15 cellular contexts compared by ENCODE assay signal in the genomic region with DNA sequence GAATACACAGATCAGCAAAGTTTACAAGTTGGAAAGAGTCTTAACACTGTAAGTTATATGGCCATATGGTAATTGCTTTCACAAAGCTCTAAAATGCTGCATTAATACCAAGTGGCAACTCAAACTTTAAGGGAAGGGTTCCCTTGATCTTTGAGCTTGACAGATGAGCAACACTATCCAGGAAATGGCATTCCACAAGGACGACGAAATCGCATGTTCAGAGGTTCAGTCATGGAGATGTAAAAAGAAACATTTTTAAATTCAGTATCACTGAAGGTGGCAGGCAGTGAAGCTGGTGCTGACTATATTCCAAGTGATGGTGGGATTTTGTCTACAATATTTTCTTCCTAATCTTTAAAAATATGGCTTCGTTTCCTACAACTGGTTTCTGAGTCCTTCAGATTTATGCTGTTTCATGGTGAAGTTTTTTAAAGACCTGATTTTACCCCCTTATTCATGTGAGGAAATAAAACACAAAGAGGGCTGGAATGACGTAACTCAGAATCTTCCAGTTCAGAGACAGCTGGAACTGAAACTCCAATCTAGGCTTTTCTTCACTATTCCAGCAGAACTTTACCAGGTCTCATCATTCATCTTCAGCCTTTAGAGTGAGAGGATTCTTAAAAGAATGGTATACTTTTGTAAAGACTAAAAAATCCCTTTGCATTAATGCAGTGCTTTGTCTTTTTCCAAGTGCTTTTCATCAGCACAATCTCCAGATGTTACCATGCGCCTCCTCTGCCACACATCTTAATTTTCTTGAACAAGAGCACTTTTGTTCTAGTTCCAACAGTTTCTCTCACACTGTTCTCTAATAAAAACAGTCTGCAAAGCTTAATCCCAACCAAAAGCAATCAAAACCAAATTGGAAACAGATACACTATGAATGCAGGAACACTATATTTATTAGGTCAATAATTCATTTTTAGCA. TPM values are rescaled to one million over a fixed set of nuclear protein-coding genes. Genes with fewer than 3 reads are reported as not detected.
DNase-seq lines count a peak whose midpoint lies in the region; ATAC-seq lines count a peak whose summit lies in the region.
"Had no signal": no experiment of that assay in that cellular context is flagged by ENCODE, and none has a peak within 500 bp of the region (broad histone marks: within the 10 kb centered on the region; RNA-seq: fewer than 3 reads in every experiment).

No MANE protein-coding gene starts in this region.

- H3K9ac ChIP-seq in mesendoderm (ENCODE audit: low read length) = no peak overlapping the region

- no peak overlapping the region for H4K5ac ChIP-seq in mesendoderm (ENCODE audit: low read length)

- no peak overlapping the region for H4K8ac ChIP-seq in mesendoderm (ENCODE audit: low read depth, low read length)

- no peak overlapping the region for H2BK120ac ChIP-seq in mesendoderm (ENCODE audit: low read depth, low read length)

- no peak overlapping the region for H3K23ac ChIP-seq in mesendoderm (ENCODE audit: low read length)

- H3K27ac ChIP-seq in cingulate gyrus (ENCODE audit: low read depth, low read length) (peak overlapping the region; percentile 90), mesendoderm (ENCODE audit: low read depth, low read length) (no peak overlapping the region)
- H3K27ac ChIP-seq: psoas muscle had no signal

- no peak overlapping the region for H3K4me2 ChIP-seq in mesendoderm (ENCODE audit: low read length)

- no peak overlapping the region for H3K4me3 ChIP-seq in MG63
- no peak overlapping the region for H3K4me3 ChIP-seq in mesendoderm (ENCODE audit: low read length)
- H3K4me3 ChIP-seq: HAP-1, psoas muscle had no signal

- no peaks in the 10 kb centered on the region for H3K4me1 ChIP-seq in mesendoderm (ENCODE audit: control insufficient read depth, low read depth, low read length)
- H3K4me1 ChIP-seq: BE2C had no signal

- in situ Hi-C loops in ACHN (cut with HindIII; ENCODE audit: low pct_ligation_motif_present, low pct_unique_long_range_greater_than_20kb, low sequenced_read_pairs) = no loop called here

- H3K79me2 ChIP-seq in mesendoderm (ENCODE audit: control insufficient read depth, insufficient read depth, low read length) = no peaks in the 10 kb centered on the region

- no peak overlapping the region for H2BK5ac ChIP-seq in mesendoderm (ENCODE audit: low read length)

- H3K18ac ChIP-seq in mesendoderm (ENCODE audit: low read length) = no peak overlapping the region

- H3K56ac ChIP-seq in mesendoderm (ENCODE audit: low read length) = no peak overlapping the region

- no CpG with 5 or more reads among the region's 6 CpGs for WGBS in mesendoderm (ENCODE audit: extremely low coverage, insufficient coverage, low lambda C conversion rate)

- no peak overlapping the region for H3K4ac ChIP-seq in mesendoderm (ENCODE audit: low read depth, low read length)

- H2BK15ac ChIP-seq in mesendoderm (replicated peaks; ENCODE audit: low read depth) = no peak overlapping the region

- H3K27me3 ChIP-seq in MG63 = no peaks in the 10 kb centered on the region
- no peaks in the 10 kb centered on the region for H3K27me3 ChIP-seq in mesendoderm (ENCODE audit: insufficient read depth, low read length, poor library complexity)
- H3K27me3 ChIP-seq: BE2C had no signal

- H3K9me3 ChIP-seq in MG63 = no peaks in the 10 kb centered on the region
- H3K9me3 ChIP-seq: BE2C, HAP-1, psoas muscle had no signal

- ATAC-seq in HG03139 (IDR thresholded peaks at IDR 0.05; ENCODE audit: unreplicated experiment) = no peak
- no peak for ATAC-seq in stimulated activated naive CD8-positive, alpha-beta T cell treated with anti-CD3 and anti-CD28 coated beads, Interleukin-15, Interleukin-2, amounts not matched to agents 100 U/mL and 50 U/mL, for 24 hours
- ATAC-seq in HG02678 (IDR thresholded peaks at IDR 0.05; ENCODE audit: unreplicated experiment) = no peak
- ATAC-seq: activated naive CD8-positive, alpha-beta T cell treated with anti-CD3 and anti-CD28 coated beads, Interleukin-2, amount 50 U/mL, for 24 hours; left lobe of liver; psoas muscle; T-cell had no signal

- H3K79me1 ChIP-seq in mesendoderm (ENCODE audit: low read length) = no peaks in the 10 kb centered on the region

- H3K36me3 ChIP-seq in MG63 (peaks cover 11% of the 10 kb centered on the region; the same call in 1 of the 2 replicates), mesendoderm (ENCODE audit: control insufficient read depth, insufficient read depth, low read length) (no peaks in the 10 kb centered on the region)

- DNase-seq in ACHN (peak; percentile 57), MG63 (peak; percentile 46), mesendoderm (peak; percentile 44), H4 (ENCODE audit: low spot score) (no peak)
- no peak for DNase-seq in stimulated activated naive CD8-positive, alpha-beta T cell treated with anti-CD3 and anti-CD28 coated beads, Interleukin-15, Interleukin-2, amounts not matched to agents 100 U/mL and 50 U/mL, for 24 hours
- DNase-seq: activated CD8-positive, alpha-beta memory T cell treated with anti-CD3 and anti-CD28 coated beads for 24 hours; activated naive CD8-positive, alpha-beta T cell treated with anti-CD3 and anti-CD28 coated beads, Interleukin-2, amount 50 U/mL, for 24 hours; BE2C; psoas muscle; T-cell had no signal

- H2AK5ac ChIP-seq in mesendoderm (ENCODE audit: low read length) = no peak overlapping the region

RNA-seq across cellular contexts. Expression of gene CHCT1, which starts 20.2 kb away (rescaled TPM):
- total RNA-seq in MG63 (2014; rRNA removed; shearing (Covaris generic); ENCODE audit: low replicate concordance) = not detected in 2 replicates
- 0.10 TPM for polyA plus RNA-seq in mesendoderm (2013, experiment 1 of 2)
- polyA plus RNA-seq in mesendoderm (2013, experiment 2 of 2) = not detected
- not detected in 2 replicates for total RNA-seq in H4 (2014; rRNA removed; shearing (Covaris generic))
- total RNA-seq: left lobe of liver, T-cell had no signal

RNA-seq across cellular contexts. Expression of gene USP32, which starts 50.6 kb away (rescaled TPM):
- total RNA-seq in MG63 (2014; rRNA removed; shearing (Covaris generic); ENCODE audit: low replicate concordance) = 24.7 and 37.4 TPM in 2 replicates
- polyA plus RNA-seq in mesendoderm (2013, experiment 1 of 2) = 36.3 TPM
- 35.6 TPM for polyA plus RNA-seq in mesendoderm (2013, experiment 2 of 2)
- 29.4 and 30.0 TPM in 2 replicates for total RNA-seq in H4 (2014; rRNA removed; shearing (Covaris generic))

Comparison
In these comparisons a context has a peak if more than half of its experiments do, and no peak if none do; other contexts are left out.
1. DNase-seq: peak in ACHN (single experiment), MG63 (single experiment) and mesendoderm (single experiment); none in stimulated activated naive CD8-positive, alpha-beta T cell treated with anti-CD3 and anti-CD28 coated beads, Interleukin-15, Interleukin-2, amounts not matched to agents 100 U/mL and 50 U/mL, for 24 hours (single experiment) and H4 (single experiment).